In genomic region chr21:31446206-31446900, GRCh38 we compare ENCODE assay signal across 9 cellular contexts.
DNase-seq lines count a peak whose midpoint lies in the region; ATAC-seq and TF ChIP-seq lines count a peak whose summit lies in the region.
"Had no signal": no experiment of that assay in that cellular context is flagged by ENCODE, and none has a peak within 500 bp of the region (broad histone marks: within the 10 kb centered on the region; RNA-seq: fewer than 3 reads in every experiment).

No MANE protein-coding gene starts in this region.

- H3K36me3 ChIP-seq in left lung: no peaks in the 10 kb centered on the region

- TF ChIP-seq CTCF in left lung (IDR thresholded peaks at IDR 0.05): no peak

- H3K9me3 ChIP-seq in left lung: peaks cover 0 to 8% of the 10 kb centered on the region in 2 donors

- intact Hi-C loops in left lung (cut with DNase I): no loop called here

- no peaks in the 10 kb centered on the region for H3K27me3 ChIP-seq in left lung

- H3K27me3 Mint-ChIP-seq in T-helper 1 cell treated with Interleukin-12 subunit alpha and Interleukin-12 subunit beta and Interleukin-4 antibody, amounts not matched to agents 30 μg/mL and 1 μg/mL, for 36 hours (ENCODE audit: low read depth): peaks cover 5% of the 10 kb centered on the region
- H3K27me3 Mint-ChIP-seq in activated naive CD8-positive, alpha-beta T cell: no peaks in the 10 kb centered on the region
- no peaks in the 10 kb centered on the region for H3K27me3 Mint-ChIP-seq in stimulated activated naive CD8-positive, alpha-beta T cell treated with anti-CD3 and anti-CD28 coated beads, Interleukin-15, amount 100 ng/mL, for 72 hours

- no peak overlapping the region for H3K27ac ChIP-seq in left lung

- H3K36me3 Mint-ChIP-seq in T-helper 1 cell treated with Interleukin-12 subunit alpha and Interleukin-12 subunit beta and Interleukin-4 antibody, amounts not matched to agents 30 μg/mL and 1 μg/mL, for 36 hours (ENCODE audit: low read depth): peaks cover 19% of the 10 kb centered on the region
- peaks cover 2% of the 10 kb centered on the region for H3K36me3 Mint-ChIP-seq in activated naive CD8-positive, alpha-beta T cell

- peak overlapping the region; percentile 59 for H3K4me3 Mint-ChIP-seq in T-helper 1 cell treated with Interleukin-12 subunit alpha and Interleukin-12 subunit beta and Interleukin-4 antibody, amounts not matched to agents 30 μg/mL and 1 μg/mL, for 36 hours
- peak overlapping the region; percentile 82 for H3K4me3 Mint-ChIP-seq in activated naive CD8-positive, alpha-beta T cell
- peak overlapping the region; percentile 52 to 67 for H3K4me3 Mint-ChIP-seq in stimulated activated naive CD8-positive, alpha-beta T cell treated with anti-CD3 and anti-CD28 coated beads, Interleukin-15, amount 100 ng/mL, for 72 hours

- peaks cover 15% of the 10 kb centered on the region for H3K9me3 Mint-ChIP-seq in T-helper 1 cell treated with Interleukin-12 subunit alpha and Interleukin-12 subunit beta and Interleukin-4 antibody, amounts not matched to agents 30 μg/mL and 1 μg/mL, for 36 hours
- no peaks in the 10 kb centered on the region for H3K9me3 Mint-ChIP-seq in activated naive CD8-positive, alpha-beta T cell (ENCODE audit: low read depth)
- peaks cover 7 to 15% of the 10 kb centered on the region in 2 donors for H3K9me3 Mint-ChIP-seq in stimulated activated naive CD8-positive, alpha-beta T cell treated with anti-CD3 and anti-CD28 coated beads, Interleukin-15, amount 100 ng/mL, for 72 hours

- peaks cover 0 to 6% of the 10 kb centered on the region in 2 donors for H3K4me1 ChIP-seq in left lung

- peak; percentile 59 for DNase-seq in activated gamma-delta T cell treated with Interleukin-2 at 50 U/mL for 16 hours
- no peak for DNase-seq in activated gamma-delta T cell (lab: John Stamatoyannopoulos, UW)
- DNase-seq in stimulated activated naive CD8-positive, alpha-beta T cell treated with anti-CD3 and anti-CD28 coated beads, Interleukin-15, amount 100 ng/mL, for 72 hours: peak; percentile 34 to 36
- DNase-seq in pons (ENCODE audit: low spot score): no peak
- DNase-seq in left lung: no peak
- DNase-seq in islet precursor cell: no peak
- DNase-seq: NCI-H524 had no signal

- ATAC-seq in stimulated activated naive CD8-positive, alpha-beta T cell treated with anti-CD3 and anti-CD28 coated beads, Interleukin-15, amount 100 ng/mL, for 72 hours: peak; percentile 95
- no peak for ATAC-seq in left lung

- H3K4me3 ChIP-seq in left lung: no peak overlapping the region

- peak overlapping the region; percentile 87 for H3K27ac Mint-ChIP-seq in T-helper 1 cell treated with Interleukin-12 subunit alpha and Interleukin-12 subunit beta and Interleukin-4 antibody, amounts not matched to agents 30 μg/mL and 1 μg/mL, for 36 hours
- peak overlapping the region; percentile 11 for H3K27ac Mint-ChIP-seq in activated naive CD8-positive, alpha-beta T cell
- H3K27ac Mint-ChIP-seq in stimulated activated naive CD8-positive, alpha-beta T cell treated with anti-CD3 and anti-CD28 coated beads, Interleukin-15, amount 100 ng/mL, for 72 hours: no peak overlapping the region

- peaks cover 33% of the 10 kb centered on the region for H3K4me1 Mint-ChIP-seq in T-helper 1 cell treated with Interleukin-12 subunit alpha and Interleukin-12 subunit beta and Interleukin-4 antibody, amounts not matched to agents 30 μg/mL and 1 μg/mL, for 36 hours (ENCODE audit: low read depth)
- peaks cover 48% of the 10 kb centered on the region for H3K4me1 Mint-ChIP-seq in activated naive CD8-positive, alpha-beta T cell (ENCODE audit: low read depth)
- H3K4me1 Mint-ChIP-seq in stimulated activated naive CD8-positive, alpha-beta T cell treated with anti-CD3 and anti-CD28 coated beads, Interleukin-15, amount 100 ng/mL, for 72 hours: peaks cover 45% of the 10 kb centered on the region

Comparison
In these comparisons a context has a peak if more than half of its experiments do, and no peak if none do; other contexts are left out.
1. DNase-seq: peak in activated gamma-delta T cell treated with Interleukin-2 at 50 U/mL for 16 hours (single experiment) and stimulated activated naive CD8-positive, alpha-beta T cell treated with anti-CD3 and anti-CD28 coated beads, Interleukin-15, amount 100 ng/mL, for 72 hours (2 of 2); none in activated gamma-delta T cell (single experiment), pons (single experiment), left lung (0 of 2) and islet precursor cell (single experiment).
2. H3K27ac Mint-ChIP-seq: peak in T-helper 1 cell treated with Interleukin-12 subunit alpha and Interleukin-12 subunit beta and Interleukin-4 antibody, amounts not matched to agents 30 μg/mL and 1 μg/mL, for 36 hours (single experiment) and activated naive CD8-positive, alpha-beta T cell (single experiment); none in stimulated activated naive CD8-positive, alpha-beta T cell treated with anti-CD3 and anti-CD28 coated beads, Interleukin-15, amount 100 ng/mL, for 72 hours (0 of 2).
3. Peak in every context shown above with its lines, with median percentiles within 50 percentile points of each other: H3K4me3 Mint-ChIP-seq.